ENCODE assay signal across 8 cellular contexts in genomic region chr17:20646661-20647060, GRCh38.
DNase-seq lines count a peak whose midpoint lies in the region; ATAC-seq, FAIRE-seq and TF ChIP-seq lines count a peak whose summit lies in the region.
"Not testable (repeated sequence)": the region's sequence is repeated elsewhere in the genome, so short reads cannot be mapped to it uniquely, and the experiment has no call there.

No MANE protein-coding gene starts in this region.

- H3K9me3 Mint-ChIP-seq in GM23338: not testable (repeated sequence)

- not testable (repeated sequence) for H3K27ac Mint-ChIP-seq in GM23338

- not testable (repeated sequence) for DNase-seq in BJ (ENCODE audit: low read depth); RWPE1 (ENCODE audit: low spot score); epithelial cell of proximal tubule (ENCODE audit: low read depth); kidney; sciatic nerve (ENCODE audit: low spot score)
- DNase-seq in GM23338 (ENCODE audit: low spot score): peak; percentile 61
- DNase-seq in NCI-H1436 (lab: John Stamatoyannopoulos, UW): peak; percentile 61
- DNase-seq in activated naive CD4-positive, alpha-beta T cell treated with Interleukin-2 at 50 U/mL for 16 hours: peak; percentile 4

- not testable (repeated sequence) for H3K79me2 ChIP-seq in GM23338 (replicated peaks; ENCODE audit: insufficient read depth)

- H3K27me3 Mint-ChIP-seq in GM23338 (ENCODE audit: insufficient read depth, low read depth, poor library complexity): not testable (repeated sequence)

- TF ChIP-seq CTCF in BJ (IDR thresholded peaks at IDR 0.05; ENCODE audit: insufficient read depth, low read depth, low read length) (peak; percentile 20; the same call in 1 of the 2 replicates), GM23338 (conservative IDR thresholded peaks at IDR 0.05; ENCODE audit: low read depth in 2 of 2) (peak; percentile 76 to 88), RWPE1 (conservative IDR thresholded peaks at IDR 0.05; ENCODE audit: low read depth) (peak; percentile 19; the same call in 1 of the 2 replicates), epithelial cell of proximal tubule (conservative IDR thresholded peaks at IDR 0.05; ENCODE audit: low read depth, low read length) (peak; percentile 25), kidney (IDR thresholded peaks at IDR 0.05; ENCODE audit: borderline replicate concordance, extremely low read depth, insufficient read depth) (peak; percentile 5)

- H3K9ac ChIP-seq in kidney (ENCODE audit: low read length in 2 of 2): not testable (repeated sequence)

- H3K36me3 Mint-ChIP-seq in GM23338 (ENCODE audit: low read depth): not testable (repeated sequence)

- not testable (repeated sequence) for H3K27ac ChIP-seq in GM23338 (ENCODE audit: low read depth); RWPE1; kidney (ENCODE audit: low read depth in 2 of 2, low read length in 2 of 2)

- H3K4me3 ChIP-seq in BJ (ENCODE audit: low read depth, low read length); GM23338; epithelial cell of proximal tubule (ENCODE audit: low read depth, low read length); kidney (ENCODE audit: low read length in 2 of 2): not testable (repeated sequence)

- H3K36me3 ChIP-seq in BJ (ENCODE audit: control insufficient read depth, insufficient read depth, low read length); GM23338 (ENCODE audit: insufficient read depth); kidney (ENCODE audit: control insufficient read depth in 1 of 2, insufficient read depth in 2 of 2, low read length in 2 of 2): not testable (repeated sequence)

- not testable (repeated sequence) for H3F3A ChIP-seq in GM23338 (replicated peaks; ENCODE audit: low read depth)

- H4K20me1 ChIP-seq in GM23338 (replicated peaks; ENCODE audit: insufficient read depth): not testable (repeated sequence)

- not testable (repeated sequence) for H3K4me1 ChIP-seq in GM23338 (ENCODE audit: insufficient read depth); kidney (ENCODE audit: control insufficient read depth in 1 of 2, insufficient read depth in 1 of 2, low read depth in 1 of 2, low read length in 2 of 2)

- H3K9me3 ChIP-seq in kidney (ENCODE audit: control insufficient read depth in 1 of 2, low read length in 2 of 2): not testable (repeated sequence)

- H2AFZ ChIP-seq in GM23338: 0 out of 2 replicates have a peak overlapping the region, but pooled peaks have one; percentile 56

- ATAC-seq in GM23338: peak; percentile 100
- ATAC-seq in sciatic nerve: peak; percentile 67

- POLR2A ChIA-PET in BJ (lab: Charles Lee); RWPE1 (lab: Yijun Ruan, JAX; ENCODE audit: low non-redundant PET): not testable (repeated sequence)

- not testable (repeated sequence) for H3K4me2 ChIP-seq in GM23338

- H3K27me3 ChIP-seq in BJ (ENCODE audit: control insufficient read depth, insufficient read depth, low read length); GM23338 (ENCODE audit: insufficient read depth): not testable (repeated sequence)

- CTCF ChIA-PET in BJ (lab: Yijun Ruan, JAX): not testable (repeated sequence)
- CTCF ChIA-PET in RWPE1 (lab: Yijun Ruan, JAX): interaction anchor here (0.6 kb wide), 1 partner anchor 755 kb away, joined by 5 read pairs; no protein-coding TSS in a partner anchor

- not testable (repeated sequence) for FAIRE-seq in kidney (lab: Jason Lieb, UNC)

- intact Hi-C loops in kidney (cut with DNase I); sciatic nerve (cut with DNase I): not testable (repeated sequence)

- H3K4me3 Mint-ChIP-seq in GM23338: not testable (repeated sequence)

- H3K9me2 ChIP-seq in GM23338 (ENCODE audit: insufficient read depth): not testable (repeated sequence)

- H3K4me1 Mint-ChIP-seq in GM23338: not testable (repeated sequence)

Comparison
In these comparisons a context has a peak if more than half of its experiments do, and no peak if none do; other contexts are left out.
1. CTCF ChIP-seq: peak in every context shown above with its lines; median percentile 82 in GM23338; 25 in epithelial cell of proximal tubule; 20 in BJ; 19 in RWPE1; 5 in kidney.